ENCODE assay signal across 29 cellular contexts in genomic region chr19:50465000-50465399, GRCh38. TPM values are rescaled to one million over a fixed set of nuclear protein-coding genes. Genes with fewer than 3 reads are reported as not detected.
"Had no signal": no experiment of that assay in that cellular context is flagged by ENCODE, and none has a peak within 500 bp of the region (broad histone marks: within the 10 kb centered on the region; RNA-seq: fewer than 3 reads in every experiment).

No MANE protein-coding gene starts in this region.

- H3K27me3 Mint-ChIP-seq: stimulated activated naive B cell treated with anti-CD40 and anti-IgM and Interleukin-4, amounts not matched to agents 10 μg/mL and 1 μg/mL and 100 μg/mL, for 72 hours had no signal

- H3K36me3 ChIP-seq: left ventricle myocardium inferior, transverse colon had no signal

- H3K4me3 Mint-ChIP-seq: activated naive CD8-positive, alpha-beta T cell treated with anti-CD3 and anti-CD28 coated beads, Interleukin-2, amount 10 ng/mL, durations not matched to agents 7 days and 5 days; activated T-cell treated with anti-CD3 and anti-CD28 coated beads, Interleukin-2, amount 50 U/mL, for 4 hours; natural killer cell treated with Interleukin-12 subunit alpha and Interleukin-12 subunit beta and Interleukin-15 and Interleukin-18, amount 100 ng/mL, for 72 hours; stimulated activated naive B cell treated with anti-CD40 and anti-IgM and Interleukin-4, amounts not matched to agents 10 μg/mL and 1 μg/mL and 100 μg/mL, for 72 hours; WTC11 had no signal

- H3K9me3 Mint-ChIP-seq: activated naive CD8-positive, alpha-beta T cell treated with anti-CD3 and anti-CD28 coated beads, Interleukin-2, amount 10 ng/mL, durations not matched to agents 7 days and 5 days; activated T-cell treated with anti-CD3 and anti-CD28 coated beads, Interleukin-2, amount 50 U/mL, for 4 hours; activated T-helper 2 cell treated with anti-CD3 and anti-CD28 coated beads, Interferon-gamma antibody, Interleukin-2, Interleukin-4, amounts not matched to agents 10 μg/mL and 5 μg/mL and 100 μg/mL, durations not matched to agents 14 hours and 24 hours and 36 hours; natural killer cell treated with Interleukin-12 subunit alpha and Interleukin-12 subunit beta and Interleukin-15 and Interleukin-18, amount 100 ng/mL, for 72 hours; stimulated activated naive B cell treated with anti-CD40 and anti-IgM and Interleukin-4, amounts not matched to agents 10 μg/mL and 1 μg/mL and 100 μg/mL, for 72 hours; WTC11 had no signal

- H3K4me3 ChIP-seq: coronary artery, left ventricle myocardium inferior, transverse colon had no signal

- ATAC-seq: activated T-cell treated with anti-CD3 and anti-CD28 coated beads, Interleukin-2, amount 50 U/mL, for 4 hours; natural killer cell treated with Interleukin-12 subunit alpha and Interleukin-12 subunit beta and Interleukin-15 and Interleukin-18, amount 100 ng/mL, for 72 hours; sciatic nerve; stimulated activated naive B cell treated with anti-CD40 and anti-IgM and Interleukin-4, amounts not matched to agents 10 μg/mL and 1 μg/mL and 100 μg/mL, for 72 hours; WTC11 had no signal

- H3K27ac ChIP-seq: coronary artery, left ventricle myocardium inferior, parathyroid adenoma, transverse colon had no signal

- H2AFZ ChIP-seq: parathyroid adenoma had no signal

- H3K4me1 ChIP-seq: left ventricle myocardium inferior, parathyroid adenoma had no signal

- H3K36me3 Mint-ChIP-seq: activated naive CD8-positive, alpha-beta T cell treated with anti-CD3 and anti-CD28 coated beads, Interleukin-2, amount 10 ng/mL, durations not matched to agents 7 days and 5 days; natural killer cell treated with Interleukin-12 subunit alpha and Interleukin-12 subunit beta and Interleukin-15 and Interleukin-18, amount 100 ng/mL, for 72 hours; stimulated activated naive B cell treated with anti-CD40 and anti-IgM and Interleukin-4, amounts not matched to agents 10 μg/mL and 1 μg/mL and 100 μg/mL, for 72 hours; WTC11 had no signal

- FAIRE-seq: urothelium cell line had no signal

- DNase-seq: activated CD4-positive, alpha-beta T cell treated with anti-CD3 and anti-CD28 coated beads, Interleukin-2, amount 50 U/mL, for 4 hours; activated CD8-positive, alpha-beta memory T cell treated with anti-CD3 and anti-CD28 coated beads for 24 hours; activated CD8-positive, alpha-beta memory T cell treated with anti-CD3 and anti-CD28 coated beads, Interleukin-2, amount 50 U/mL, for 48 hours; activated naive CD4-positive, alpha-beta T cell; activated naive CD8-positive, alpha-beta T cell treated with anti-CD3 and anti-CD28 coated beads, Interleukin-2, amount 10 ng/mL, durations not matched to agents 7 days and 5 days; activated T-cell treated with anti-CD3 and anti-CD28 coated beads, Interleukin-2, amount 50 U/mL, for 4 hours; amygdala; cerebellar nuclear complex; erythroblast; foreskin fibroblast; left ventricle myocardium inferior; mammary epithelial cell; midbrain; stimulated activated CD4-positive, alpha-beta T cell treated with anti-CD3 and anti-CD28 coated beads, Interleukin-2, amount 100 ng/mL, for 48 hours; stimulated activated CD8-positive, alpha-beta memory T cell treated with anti-CD3 and anti-CD28 coated beads, Interleukin-4, amount 100 ng/mL, for 48 hours; stimulated activated naive B cell treated with anti-CD40 and anti-IgM and Interleukin-4, amounts not matched to agents 10 μg/mL and 1 μg/mL and 100 μg/mL, for 72 hours; T-helper 9 cell; transverse colon had no signal

- H3K79me2 ChIP-seq: parathyroid adenoma had no signal

- H3K9me3 ChIP-seq: left ventricle myocardium inferior, transverse colon had no signal

- H3K27ac Mint-ChIP-seq: activated naive CD8-positive, alpha-beta T cell treated with anti-CD3 and anti-CD28 coated beads, Interleukin-2, amount 10 ng/mL, durations not matched to agents 7 days and 5 days; activated T-helper 2 cell treated with anti-CD3 and anti-CD28 coated beads, Interferon-gamma antibody, Interleukin-2, Interleukin-4, amounts not matched to agents 10 μg/mL and 5 μg/mL and 100 μg/mL, durations not matched to agents 14 hours and 24 hours and 36 hours; natural killer cell treated with Interleukin-12 subunit alpha and Interleukin-12 subunit beta and Interleukin-15 and Interleukin-18, amount 100 ng/mL, for 72 hours; stimulated activated naive B cell treated with anti-CD40 and anti-IgM and Interleukin-4, amounts not matched to agents 10 μg/mL and 1 μg/mL and 100 μg/mL, for 72 hours; WTC11 had no signal

- H3K9ac ChIP-seq: parathyroid adenoma had no signal

RNA-seq across cellular contexts. Expression of gene GARIN5A, which starts 11.6 kb away (rescaled TPM):
- total RNA-seq: glomerular endothelial cell had no signal

RNA-seq across cellular contexts. Expression of gene MYBPC2, which starts 32.3 kb away (rescaled TPM):
- total RNA-seq: glomerular endothelial cell, left ventricle myocardium inferior, mammary epithelial cell, sciatic nerve had no signal
- polyA plus RNA-seq: fibroblast of lung, mammary epithelial cell had no signal

RNA-seq across cellular contexts. Expression of gene SPIB, which starts 46.3 kb away (rescaled TPM):
- total RNA-seq: fibroblast of lung, glomerular endothelial cell, kidney epithelial cell, left ventricle myocardium inferior, mammary epithelial cell, temporal lobe had no signal
- polyA plus RNA-seq: fibroblast of lung had no signal
